In genomic region chr12:64459388-64460024, GRCh38 we compare ENCODE assay signal across 8 cellular contexts. TPM values are rescaled to one million over a fixed set of nuclear protein-coding genes. Genes with fewer than 3 reads are reported as not detected.
DNase-seq lines count a peak whose midpoint lies in the region; ATAC-seq and TF ChIP-seq lines count a peak whose summit lies in the region.

No MANE protein-coding gene starts in this region.

- H3K4me1 Mint-ChIP-seq in MCF 10A (ENCODE audit: insufficient read depth, unreplicated experiment) (peaks cover 21% of the 10 kb centered on the region), naive B cell (peaks cover 16 to 29% (median 20%) of the 10 kb centered on the region in 3 donors)

- POLR2A ChIA-PET in MCF 10A (lab: Yijun Ruan, JAX): interaction anchor here (0.7 to 1.4 kb wide), 6 partner anchors 8 to 251 kb away, joined by 3 to 7 read pairs (median 3); partner anchors contain the start of gene TBK1

- BruUV-seq in MCF 10A (replicated peaks; lab: Mats Ljungman, UMichigan): no TSS peak

- H3K36me3 Mint-ChIP-seq in MCF 10A (ENCODE audit: insufficient read depth, unreplicated experiment): peaks cover 62% of the 10 kb centered on the region
- H3K36me3 Mint-ChIP-seq in naive B cell: no peaks in the 10 kb centered on the region

- intact Hi-C loops in MCF 10A (cut with micrococcal nuclease): loop anchor here (10.0 kb wide), 1 partner anchor 235 kb away; no protein-coding TSS in a partner anchor

- DNase-seq in MCF 10A (ENCODE audit: unreplicated experiment) (no peak), naive B cell (peak; percentile 18), T1000 (lab: John Stamatoyannopoulos, UW) (no peak), NCI-H1694 (lab: John Stamatoyannopoulos, UW) (no peak), retina (no peak), EL (no peak)

- H3K27me3 Mint-ChIP-seq in MCF 10A (ENCODE audit: insufficient read depth, unreplicated experiment): no peaks in the 10 kb centered on the region
- no peaks in the 10 kb centered on the region for H3K27me3 Mint-ChIP-seq in naive B cell

- H3K9me3 Mint-ChIP-seq in MCF 10A (ENCODE audit: unreplicated experiment) (no peaks in the 10 kb centered on the region), naive B cell (no peaks in the 10 kb centered on the region)

- H3K4me3 Mint-ChIP-seq in MCF 10A (ENCODE audit: unreplicated experiment) (peak overlapping the region; percentile 68), naive B cell (peak overlapping the region; percentile 48 to 90 (median 84))

- CTCF ChIA-PET in MCF 10A (lab: Yijun Ruan, JAX): no interaction called here

- peak; percentile 49 for ATAC-seq in GM19043 (IDR thresholded peaks at IDR 0.05; ENCODE audit: low read depth, unreplicated experiment)
- peak; percentile 54 for ATAC-seq in HG03460 (IDR thresholded peaks at IDR 0.05; ENCODE audit: unreplicated experiment)
- peak; percentile 27 to 45 for ATAC-seq in naive B cell (ENCODE audit: low read depth in 2 of 2)

- H3K27ac Mint-ChIP-seq in MCF 10A (ENCODE audit: low read depth, unreplicated experiment): peak overlapping the region; percentile 92
- H3K27ac Mint-ChIP-seq in naive B cell: peak overlapping the region; percentile 82 to 96 (median 90)

- TF ChIP-seq CTCF in MCF 10A (IDR thresholded peaks at IDR 0.05; ENCODE audit: unreplicated experiment): no peak

RNA-seq across cellular contexts. Expression of gene TBK1, which starts 7.6 kb away (rescaled TPM):
- total RNA-seq in MCF 10A (2022): 19.6 and 23.0 TPM in 2 replicates
- polyA plus RNA-seq in naive B cell (ENCODE audit: low read depth in 6 of 6): 10 to 100 TPM; 16.0 to 24.5 (median 18.9) TPM

RNA-seq across cellular contexts. Expression of gene XPOT, which starts 55.3 kb away (rescaled TPM):
- 261 and 298 TPM in 2 replicates for total RNA-seq in MCF 10A (2022)
- 10 to 100 TPM; 15.9 to 27.9 (median 22.4) TPM for polyA plus RNA-seq in naive B cell (ENCODE audit: low read depth in 6 of 6)
